14 cellular contexts compared by ENCODE assay signal in the genomic region with DNA sequence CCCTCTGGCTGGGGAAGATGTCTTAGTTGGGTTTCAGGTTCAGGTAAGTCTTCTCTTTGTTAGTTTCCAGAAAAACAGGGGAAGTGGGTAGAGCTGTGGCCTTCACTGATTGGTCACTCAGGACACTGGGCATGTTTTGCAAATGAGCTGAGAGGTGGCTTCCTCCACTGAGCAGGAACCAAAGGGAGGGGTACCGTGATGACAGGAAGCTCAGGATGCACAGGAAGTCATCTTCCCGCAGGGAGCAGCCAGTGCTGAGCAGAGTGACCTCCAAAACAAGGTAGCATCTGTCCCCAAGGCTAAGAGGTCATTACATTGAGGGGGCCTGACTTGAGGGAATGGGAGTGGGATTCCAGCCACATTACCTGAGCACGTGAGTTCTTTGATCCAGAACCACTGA. TPM values are rescaled to one million over a fixed set of nuclear protein-coding genes. Genes with fewer than 3 reads are reported as not detected.
A peak's percentile ranks its signal among the peaks of the same experiment; 100 is the strongest.
DNase-seq lines count a peak whose midpoint lies in the region; ATAC-seq and TF ChIP-seq lines count a peak whose summit lies in the region.
"Had no signal": no experiment of that assay in that cellular context is flagged by ENCODE, and none has a peak within 500 bp of the region (broad histone marks: within the 10 kb centered on the region; RNA-seq: fewer than 3 reads in every experiment).

No MANE protein-coding gene starts in this region.

- intact Hi-C loops in natural killer cell (cut with micrococcal nuclease): no loop called here
- intact Hi-C loops in Panc1 (cut with micrococcal nuclease; ENCODE audit: unreplicated experiment): no loop called here
- intact Hi-C loops in uterus (cut with DNase I; ENCODE audit: low total_unique reads): no loop called here

- H3K4me1 Mint-ChIP-seq in natural killer cell treated with Interleukin-12 subunit alpha and Interleukin-12 subunit beta and Interleukin-15 and Interleukin-18, amount 100 ng/mL, for 72 hours (ENCODE audit: low read depth in 2 of 2): peaks cover 31 to 33% of the 10 kb centered on the region in 2 donors
- H3K4me1 Mint-ChIP-seq in natural killer cell (peaks cover 31 to 38% of the 10 kb centered on the region in 2 donors), endothelial cell (ENCODE audit: unreplicated experiment) (peaks cover 21% of the 10 kb centered on the region)

- H3K27me3 ChIP-seq in Panc1 (ENCODE audit: control insufficient read depth, insufficient read depth, low read length) (no peaks in the 10 kb centered on the region), upper lobe of left lung (no peaks in the 10 kb centered on the region), uterus (no peaks in the 10 kb centered on the region)

- no TSS peak for BruUV-seq in Panc1 (replicated peaks; lab: Mats Ljungman, UMichigan)

- TF ChIP-seq EP300 in upper lobe of left lung (IDR thresholded peaks at IDR 0.05): no peak

- no peaks in the 10 kb centered on the region; the same call in 1 of the 2 replicates for H3K36me3 ChIP-seq in Panc1 (ENCODE audit: control insufficient read depth, insufficient read depth, low read length)
- H3K36me3 ChIP-seq in upper lobe of left lung: peaks cover 0 to 22% (median 10%) of the 10 kb centered on the region in 4 donors
- no peaks in the 10 kb centered on the region for H3K36me3 ChIP-seq in uterus

- H3K9me3 Mint-ChIP-seq in natural killer cell treated with Interleukin-12 subunit alpha and Interleukin-12 subunit beta and Interleukin-15 and Interleukin-18, amount 100 ng/mL, for 72 hours: no peaks in the 10 kb centered on the region
- H3K9me3 Mint-ChIP-seq in natural killer cell (no peaks in the 10 kb centered on the region), endothelial cell (ENCODE audit: unreplicated experiment) (no peaks in the 10 kb centered on the region)
- H3K9me3 Mint-ChIP-seq: central memory CD8-positive, alpha-beta T cell had no signal

- CTCF ChIA-PET in Panc1 (lab: Charles Lee): interaction anchor here (0.7 kb wide), 1 partner anchor 46 kb away, joined by 3 read pairs; no protein-coding TSS in a partner anchor

- H3K4me3 ChIP-seq in Panc1 (ENCODE audit: low read depth in 2 of 2, low read length in 2 of 2) (no peak overlapping the region), upper lobe of left lung (no peak overlapping the region), uterus (no peak overlapping the region)
- H3K4me3 ChIP-seq: GM23248, mucosa of descending colon had no signal

- in situ Hi-C loops in Panc1 (cut with HindIII; ENCODE audit: low pct_unique_long_range_greater_than_20kb, low sequenced_read_pairs): no loop called here

- TF ChIP-seq CTCF in natural killer cell (IDR thresholded peaks at IDR 0.05) (no peak), Panc1 (IDR thresholded peaks at IDR 0.05) (no peak), endothelial cell (IDR thresholded peaks at IDR 0.05; ENCODE audit: unreplicated experiment) (no peak), upper lobe of left lung (IDR thresholded peaks at IDR 0.05) (no peak), uterus (IDR thresholded peaks at IDR 0.05) (no peak)

- POLR2A ChIA-PET in Panc1 (lab: Charles Lee): interaction anchor here (0.6 kb wide), 1 partner anchor 8 kb away, joined by 10 read pairs; no protein-coding TSS in a partner anchor

- H3K4me1 ChIP-seq in Panc1 (ENCODE audit: control insufficient read depth, insufficient read depth, low read length) (peaks cover 40% of the 10 kb centered on the region), upper lobe of left lung (peaks cover 24 to 46% (median 32%) of the 10 kb centered on the region in 4 donors), uterus (peaks cover 0 to 5% of the 10 kb centered on the region in 2 donors)

- ATAC-seq in natural killer cell treated with Interleukin-12 subunit alpha and Interleukin-12 subunit beta and Interleukin-15 and Interleukin-18, amount 100 ng/mL, for 72 hours: no peak
- ATAC-seq in natural killer cell (no peak), Panc1 (no peak), upper lobe of left lung (ENCODE audit: low FRiP score in 2 of 2) (no peak), left lobe of liver (no peak)
- ATAC-seq: esophagus mucosa, mucosa of descending colon, right cardiac atrium had no signal

- peaks cover 4% of the 10 kb centered on the region for H3K36me3 Mint-ChIP-seq in natural killer cell treated with Interleukin-12 subunit alpha and Interleukin-12 subunit beta and Interleukin-15 and Interleukin-18, amount 100 ng/mL, for 72 hours
- H3K36me3 Mint-ChIP-seq in natural killer cell (no peaks in the 10 kb centered on the region), endothelial cell (ENCODE audit: low read depth, unreplicated experiment) (peaks cover 22% of the 10 kb centered on the region)

- no peak for DNase-seq in natural killer cell treated with Interleukin-12 subunit alpha and Interleukin-12 subunit beta and Interleukin-15 and Interleukin-18, amount 100 ng/mL, for 72 hours (ENCODE audit: low spot score)
- no peak for DNase-seq in natural killer cell
- no peak for DNase-seq in Panc1 (ENCODE audit: low read depth, low spot score)
- no peak for DNase-seq in endothelial cell (ENCODE audit: low spot score)
- no peak for DNase-seq in upper lobe of left lung
- DNase-seq in NCI-H226: no peak
- DNase-seq in left lobe of liver (ENCODE audit: low spot score): no peak
- no peak for DNase-seq in uterus
- DNase-seq: GM23248, NCI-H1048, right cardiac atrium had no signal

- peak overlapping the region; percentile 58 to 88 for H3K27ac Mint-ChIP-seq in natural killer cell treated with Interleukin-12 subunit alpha and Interleukin-12 subunit beta and Interleukin-15 and Interleukin-18, amount 100 ng/mL, for 72 hours
- H3K27ac Mint-ChIP-seq in natural killer cell (peak overlapping the region in 1 of 2 donors; percentile 51), endothelial cell (ENCODE audit: unreplicated experiment) (peak overlapping the region; percentile 36)

- TF ChIP-seq POLR2A in upper lobe of left lung (IDR thresholded peaks at IDR 0.05): no peak
- TF ChIP-seq POLR2A in uterus (IDR thresholded peaks at IDR 0.05): no peak

- H3K4me3 Mint-ChIP-seq in natural killer cell treated with Interleukin-12 subunit alpha and Interleukin-12 subunit beta and Interleukin-15 and Interleukin-18, amount 100 ng/mL, for 72 hours: no peak overlapping the region
- H3K4me3 Mint-ChIP-seq in natural killer cell: no peak overlapping the region
- peak overlapping the region; percentile 42 for H3K4me3 Mint-ChIP-seq in endothelial cell (ENCODE audit: unreplicated experiment)
- H3K4me3 Mint-ChIP-seq: central memory CD8-positive, alpha-beta T cell had no signal

- no peaks in the 10 kb centered on the region for H3K27me3 Mint-ChIP-seq in natural killer cell treated with Interleukin-12 subunit alpha and Interleukin-12 subunit beta and Interleukin-15 and Interleukin-18, amount 100 ng/mL, for 72 hours
- no peaks in the 10 kb centered on the region for H3K27me3 Mint-ChIP-seq in natural killer cell (ENCODE audit: low read depth in 2 of 2)
- H3K27me3 Mint-ChIP-seq in endothelial cell (ENCODE audit: unreplicated experiment): peaks cover 5% of the 10 kb centered on the region
- H3K27me3 Mint-ChIP-seq: central memory CD8-positive, alpha-beta T cell had no signal

- WGBS in upper lobe of left lung, 2 donors: 54 to 57% methylated on average over 3 of the region's 3 CpGs

- H3K27ac ChIP-seq in Panc1 (ENCODE audit: low read length) (peak overlapping the region; percentile 4; the same call in 1 of the 2 replicates), upper lobe of left lung (peak overlapping the region; percentile 45 to 95 (median 84)), uterus (no peak overlapping the region)
- H3K27ac ChIP-seq: GM23248 had no signal

- H3K9me3 ChIP-seq in Panc1 (ENCODE audit: control insufficient read depth, insufficient read depth, low read depth, low read length) (no peaks in the 10 kb centered on the region), upper lobe of left lung (no peaks in the 10 kb centered on the region), uterus (no peaks in the 10 kb centered on the region)
- H3K9me3 ChIP-seq: mucosa of descending colon had no signal

RNA-seq across cellular contexts. Expression of gene NT5C, which starts 5.6 kb away (rescaled TPM):
- 10 to 100 TPM; 76.9 to 87.9 TPM for total RNA-seq in natural killer cell treated with Interleukin-12 subunit alpha and Interleukin-12 subunit beta and Interleukin-15 and Interleukin-18, amount 100 ng/mL, for 72 hours
- total RNA-seq in natural killer cell (10 to 100 TPM; 58.1 to 67.4 (median 61.2) TPM), Panc1 (2021; ENCODE audit: unreplicated experiment) (63.4 TPM), endothelial cell (ENCODE audit: unreplicated experiment) (13.5 TPM), upper lobe of left lung (100 to 1,000 TPM in 2 of 6 donors, 10 to 100 TPM in 4; 46.4 to 113 (median 76.6) TPM), left lobe of liver (11.9 TPM), uterus (10 to 100 TPM; 30.2 to 60.0 (median 44.9) TPM)
- polyA plus RNA-seq in Panc1 (2012; ENCODE audit: insufficient read length): 82.5 TPM

RNA-seq across cellular contexts. Expression of gene ARMC7, which starts 16.2 kb away (rescaled TPM):
- 10 to 100 TPM; 13.3 to 13.7 TPM for total RNA-seq in natural killer cell treated with Interleukin-12 subunit alpha and Interleukin-12 subunit beta and Interleukin-15 and Interleukin-18, amount 100 ng/mL, for 72 hours
- total RNA-seq in natural killer cell: 10 to 100 TPM in 2 of 3 donors, 1 to 10 TPM in 1; 9.3 to 18.6 (median 11.3) TPM
- 48.7 TPM for total RNA-seq in Panc1 (2021; ENCODE audit: unreplicated experiment)
- 74.7 TPM for polyA plus RNA-seq in Panc1 (2012; ENCODE audit: insufficient read length)
- total RNA-seq in endothelial cell (ENCODE audit: unreplicated experiment): 43.4 TPM
- total RNA-seq in upper lobe of left lung: 10 to 100 TPM in 5 of 6 donors, 1 to 10 TPM in 1; 7.3 to 29.5 (median 16.6) TPM
- 5.6 TPM for total RNA-seq in left lobe of liver
- total RNA-seq in uterus: 1 to 10 TPM in 2 of 4 donors, under 1 TPM in 2; 0.29 to 9.2 (median 2.0) TPM

RNA-seq across cellular contexts. Expression of gene JPT1, which starts 28.3 kb away (rescaled TPM):
- total RNA-seq in natural killer cell treated with Interleukin-12 subunit alpha and Interleukin-12 subunit beta and Interleukin-15 and Interleukin-18, amount 100 ng/mL, for 72 hours: 100 to 1,000 TPM; 219 to 351 TPM
- 10 to 100 TPM; 45.0 to 54.8 (median 50.5) TPM for total RNA-seq in natural killer cell
- total RNA-seq in Panc1 (2021; ENCODE audit: unreplicated experiment): 448 TPM
- polyA plus RNA-seq in Panc1 (2012; ENCODE audit: insufficient read length): 639 TPM
- 115 TPM for total RNA-seq in endothelial cell (ENCODE audit: unreplicated experiment)
- 100 to 1,000 TPM in 1 of 6 donors, 10 to 100 TPM in 5; 44.0 to 118 (median 70.1) TPM for total RNA-seq in upper lobe of left lung
- total RNA-seq in left lobe of liver: 14.8 TPM
- 10 to 100 TPM in 2 of 4 donors, 1 to 10 TPM in 2; 3.6 to 46.8 (median 11.6) TPM for total RNA-seq in uterus

RNA-seq across cellular contexts. Expression of gene SLC16A5, which starts 38.2 kb away (rescaled TPM):
- total RNA-seq in natural killer cell treated with Interleukin-12 subunit alpha and Interleukin-12 subunit beta and Interleukin-15 and Interleukin-18, amount 100 ng/mL, for 72 hours: 1 to 10 TPM; 4.6 TPM
- total RNA-seq in natural killer cell (10 to 100 TPM in 1 of 3 donors, 1 to 10 TPM in 2; 6.3 to 11.2 (median 10.0) TPM), Panc1 (2021; ENCODE audit: unreplicated experiment) (46.6 TPM), endothelial cell (ENCODE audit: unreplicated experiment) (50.9 TPM), upper lobe of left lung (100 to 1,000 TPM in 4 of 6 donors, 10 to 100 TPM in 2; 40.6 to 234 (median 123) TPM), left lobe of liver (1.2 TPM), uterus (10 to 100 TPM in 2 of 4 donors, 1 to 10 TPM in 1, not detected in 1; 4.1 to 17.5 (median 12.1) TPM)
- 70.7 TPM for polyA plus RNA-seq in Panc1 (2012; ENCODE audit: insufficient read length)

RNA-seq across cellular contexts. Expression of gene SUMO2, which starts 56.8 kb away (rescaled TPM):
- 100 to 1,000 TPM; 332 to 497 TPM for total RNA-seq in natural killer cell treated with Interleukin-12 subunit alpha and Interleukin-12 subunit beta and Interleukin-15 and Interleukin-18, amount 100 ng/mL, for 72 hours
- total RNA-seq in natural killer cell (100 to 1,000 TPM; 240 to 294 (median 250) TPM), Panc1 (2021; ENCODE audit: unreplicated experiment) (616 TPM), endothelial cell (ENCODE audit: unreplicated experiment) (657 TPM), upper lobe of left lung (100 to 1,000 TPM in 2 of 6 donors, 10 to 100 TPM in 4; 19.9 to 343 (median 64.9) TPM), left lobe of liver (94.9 TPM), uterus (100 to 1,000 TPM in 2 of 4 donors, 10 to 100 TPM in 2; 57.4 to 427 (median 102) TPM)
- 413 TPM for polyA plus RNA-seq in Panc1 (2012; ENCODE audit: insufficient read length)

Comparison
In these comparisons a context has a peak if more than half of its experiments do, and no peak if none do; other contexts are left out.
1. H3K27ac ChIP-seq: peak in Panc1 (single experiment) and upper lobe of left lung (4 of 4); none in uterus (0 of 2).